3 cellular contexts compared by ENCODE assay signal in the genomic region with DNA sequence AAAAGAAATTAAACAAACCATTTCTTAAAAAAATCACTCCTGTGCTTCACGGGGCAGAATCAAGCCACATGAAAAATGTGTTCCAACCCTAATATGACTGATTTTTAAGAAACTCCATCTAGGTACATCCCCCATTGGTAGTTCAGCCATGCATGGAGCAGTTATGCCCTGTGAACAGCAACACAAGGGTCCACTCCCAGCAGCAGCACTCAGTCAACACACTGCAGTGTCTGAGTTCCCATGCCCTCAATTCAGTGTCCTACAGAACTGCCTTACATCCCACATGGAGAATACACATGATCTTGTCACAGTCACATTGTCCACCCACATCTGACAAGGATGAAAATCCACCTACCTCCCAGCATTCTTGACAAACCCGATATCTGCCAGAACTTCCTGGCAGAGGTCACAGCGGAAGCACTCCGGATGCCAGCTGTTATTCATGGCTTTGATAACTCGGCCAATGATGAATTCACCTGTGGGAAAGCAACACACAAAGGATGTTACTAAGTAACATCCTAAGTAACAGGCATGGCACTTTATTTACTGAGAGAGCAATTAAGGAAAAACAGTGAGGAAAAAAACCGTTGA. TPM values are rescaled to one million over a fixed set of nuclear protein-coding genes. Genes with fewer than 3 reads are reported as not detected.
"Had no signal": no experiment of that assay in that cellular context is flagged by ENCODE, and none has a peak within 500 bp of the region (broad histone marks: within the 10 kb centered on the region; RNA-seq: fewer than 3 reads in every experiment).

No MANE protein-coding gene starts in this region.

RNA-seq across cellular contexts. Expression of gene LIMS4, which starts 17.4 kb away (rescaled TPM):
- total RNA-seq: activated CD4-positive, alpha-beta T cell treated with anti-CD3 and anti-CD28 coated beads, Interleukin-2, amount 10 ng/mL, durations not matched to agents 7 days and 5 days; activated T-helper 2 cell treated with anti-CD3 and anti-CD28 coated beads, Interferon-gamma antibody, Interleukin-2, Interleukin-4, amounts not matched to agents 10 μg/mL and 5 μg/mL and 100 μg/mL, durations not matched to agents 14 hours and 24 hours and 36 hours; WTC11 had no signal
